ENCODE assay signal across 18 cellular contexts in genomic region chr17:32831627-32832243, GRCh38.
"Had no signal": no experiment of that assay in that cellular context is flagged by ENCODE, and none has a peak within 500 bp of the region (broad histone marks: within the 10 kb centered on the region; RNA-seq: fewer than 3 reads in every experiment).

No MANE protein-coding gene starts in this region.

- H3K4me3 ChIP-seq: thyroid gland, uterus had no signal

- H3K27ac ChIP-seq: neutrophil, uterus, WERI-Rb-1 had no signal

- H3K27me3 ChIP-seq: neutrophil, thyroid gland, uterus had no signal

- ATAC-seq: activated CD8-positive, alpha-beta T cell treated with anti-CD3 and anti-CD28 coated beads, Interleukin-2, amount 10 ng/mL, durations not matched to agents 7 days and 5 days; activated naive CD4-positive, alpha-beta T cell treated with anti-CD3 and anti-CD28 coated beads, Interleukin-2, amount 50 U/mL, for 72 hours; naive thymus-derived CD8-positive, alpha-beta T cell had no signal

- H3K9me3 ChIP-seq: neutrophil, thyroid gland, uterus had no signal

- FAIRE-seq: colon, endometrium had no signal

- H3K36me3 ChIP-seq: neutrophil, thyroid gland, uterus, WERI-Rb-1 had no signal

- DNase-seq: activated CD4-positive, alpha-beta T cell treated with anti-CD3 and anti-CD28 coated beads, Interleukin-2, amount 10 ng/mL, durations not matched to agents 24 days and 14 days; activated CD8-positive, alpha-beta memory T cell treated with anti-CD3 and anti-CD28 coated beads, Interleukin-2, amount 50 U/mL, for 4 hours; activated CD8-positive, alpha-beta T cell treated with anti-CD3 and anti-CD28 coated beads, Interleukin-2, amount 10 ng/mL, durations not matched to agents 7 days and 5 days; activated effector memory CD4-positive, alpha-beta T cell treated with anti-CD3 and anti-CD28 coated beads, Interleukin-2, amount 50 U/mL, for 16 hours; activated T-cell treated with anti-CD3 and anti-CD28 coated beads, Interleukin-2, amount 50 U/mL, for 48 hours; caudate nucleus; naive thymus-derived CD8-positive, alpha-beta T cell; posterior cingulate gyrus; retina; stimulated activated CD4-positive, alpha-beta T cell treated with anti-CD3 and anti-CD28 coated beads, Interleukin-12 subunit alpha, Interleukin-12 subunit beta, amount 100 ng/mL, for 4 hours; stimulated activated CD4-positive, alpha-beta T cell treated with anti-CD3 and anti-CD28 coated beads, Interleukin-2, amount 100 ng/mL, for 24 hours; uterus; WERI-Rb-1 had no signal
